In genomic region chr11:66278396-66279091, GRCh38 we compare ENCODE assay signal across 1 cellular context.
A peak's percentile ranks its signal among the peaks of the same experiment; 100 is the strongest.
TF ChIP-seq lines count a peak whose summit lies in the region.

No MANE protein-coding gene starts in this region.

TF ChIP-seq in GM12878, 131 proteins besides CTCF, POLR2A, EP300 and RAD21:
- TF ChIP-seq STAT1 (conservative IDR thresholded peaks at IDR 0.05) (no peak), EGR1 (IDR thresholded peaks at IDR 0.05; ENCODE audit: borderline replicate concordance in 1 of 2, low read depth in 2 of 2, low read length in 2 of 2) (peak in 1 of 2 experiments; percentile 57; a peak in 1 of 3 replicates)
